In the genomic region with DNA sequence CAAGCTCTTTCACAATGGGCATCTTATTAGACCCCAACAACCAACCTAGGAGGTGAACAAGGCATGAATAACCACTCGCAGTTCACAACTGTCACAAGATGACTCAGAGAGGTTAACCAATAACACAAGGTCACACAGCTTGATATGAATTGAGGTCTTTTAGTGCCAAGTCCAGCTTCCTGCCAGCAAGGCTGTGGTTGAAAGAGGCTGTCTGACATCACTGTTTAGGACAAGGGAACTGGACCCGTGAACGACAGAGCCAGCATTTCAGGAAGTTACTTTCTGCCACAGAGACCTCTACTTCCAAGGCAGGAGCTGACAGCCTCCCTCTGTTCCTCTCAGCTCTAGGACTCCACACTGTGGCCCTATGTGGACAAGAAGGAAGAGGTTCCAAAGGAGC, we compare ENCODE assay signal across 9 cellular contexts. TPM values are rescaled to one million over a fixed set of nuclear protein-coding genes. Genes with fewer than 3 reads are reported as not detected.
DNase-seq lines count a peak whose midpoint lies in the region; ATAC-seq and TF ChIP-seq lines count a peak whose summit lies in the region.
"Had no signal": no experiment of that assay in that cellular context is flagged by ENCODE, and none has a peak within 500 bp of the region (broad histone marks: within the 10 kb centered on the region; RNA-seq: fewer than 3 reads in every experiment).

No MANE protein-coding gene starts in this region.

- H3F3A ChIP-seq in PC-3 (ENCODE audit: low read length, unreplicated experiment) = no peaks in the 10 kb centered on the region

- H3K9ac ChIP-seq in PC-3 (ENCODE audit: low read length) = no peak overlapping the region

- TF ChIP-seq CTCF in PC-3 (conservative IDR thresholded peaks at IDR 0.05; ENCODE audit: low read depth, low read length) = no peak

- no peak overlapping the region for H3K4me3 ChIP-seq in PC-3 (ENCODE audit: low read length)

- no peaks in the 10 kb centered on the region for H3K27me3 ChIP-seq in PC-3 (ENCODE audit: low read length)

- peak; percentile 60 for DNase-seq in EL
- peak; percentile 53 for DNase-seq in PC-3
- DNase-seq in left cardiac atrium = peak; percentile 44
- no peak for DNase-seq in RPMI8226
- DNase-seq in DMS 273 (lab: John Stamatoyannopoulos, UW; ENCODE audit: unreplicated experiment) = no peak
- DNase-seq in AML-193 (lab: John Stamatoyannopoulos, UW) = no peak
- DNase-seq: SW 1271 had no signal

- no peaks in the 10 kb centered on the region for H3K9me3 ChIP-seq in PC-3 (ENCODE audit: low read length)

- no TSS peak for BruUV-seq in PC-3 (replicated peaks; lab: Mats Ljungman, UMichigan)

- H3K36me3 ChIP-seq in PC-3 (ENCODE audit: low read depth, low read length) = no peaks in the 10 kb centered on the region

- H3K27ac ChIP-seq in PC-3 (ENCODE audit: low read length) = no peak overlapping the region

- no peak overlapping the region for H3K4me2 ChIP-seq in PC-3 (ENCODE audit: low read length)

- H3K79me2 ChIP-seq in PC-3 (ENCODE audit: low read length) = no peaks in the 10 kb centered on the region

- POLR2A ChIA-PET in PC-3 (lab: Charles Lee; ENCODE audit: unreplicated experiment) = no interaction called here

- H2AFZ ChIP-seq in PC-3 (ENCODE audit: low read length) = no peak overlapping the region

- no peaks in the 10 kb centered on the region for H3K9me2 ChIP-seq in PC-3 (replicated peaks; ENCODE audit: low read length)

- H4K20me1 ChIP-seq in PC-3 (ENCODE audit: low read length) = no peaks in the 10 kb centered on the region

- intact Hi-C loops in PC-3 (cut with micrococcal nuclease) = no loop called here
- intact Hi-C loops in left cardiac atrium (cut with DNase I) = no loop called here

- 0 out of 2 replicates have a peak, but pooled peaks cover 3% of the 10 kb centered on the region for H3K4me1 ChIP-seq in PC-3 (ENCODE audit: insufficient read depth, low read length)

- peak; percentile 71 for ATAC-seq in GM21423 (IDR thresholded peaks at IDR 0.05; ENCODE audit: unreplicated experiment)
- ATAC-seq in PC-3 = no peak; the same call in 1 of the 2 replicates
- ATAC-seq in left cardiac atrium = peak; percentile 23 to 82
- ATAC-seq in HG03520 (IDR thresholded peaks at IDR 0.05; ENCODE audit: unreplicated experiment) = no peak

- CTCF ChIA-PET in PC-3 (lab: Charles Lee) = no interaction called here

RNA-seq across cellular contexts. Expression of gene ALDH1B1, which starts 53.4 kb away (rescaled TPM):
- 28.6 and 29.0 TPM in 2 replicates for total RNA-seq in PC-3 (2014; rRNA removed)
- total RNA-seq in left cardiac atrium = 10 to 100 TPM; 19.4 to 21.0 TPM

Comparison
In these comparisons a context has a peak if more than half of its experiments do, and no peak if none do; other contexts are left out.
1. DNase-seq: peak in EL (single experiment), PC-3 (single experiment) and left cardiac atrium (single experiment); none in RPMI8226 (single experiment), DMS 273 (single experiment) and AML-193 (0 of 2).
2. ATAC-seq: peak in GM21423 (single experiment) and left cardiac atrium (2 of 2); none in PC-3 (single experiment) and HG03520 (single experiment).